Comparison of ENCODE assay signal across 1 cellular context in the genomic region with DNA sequence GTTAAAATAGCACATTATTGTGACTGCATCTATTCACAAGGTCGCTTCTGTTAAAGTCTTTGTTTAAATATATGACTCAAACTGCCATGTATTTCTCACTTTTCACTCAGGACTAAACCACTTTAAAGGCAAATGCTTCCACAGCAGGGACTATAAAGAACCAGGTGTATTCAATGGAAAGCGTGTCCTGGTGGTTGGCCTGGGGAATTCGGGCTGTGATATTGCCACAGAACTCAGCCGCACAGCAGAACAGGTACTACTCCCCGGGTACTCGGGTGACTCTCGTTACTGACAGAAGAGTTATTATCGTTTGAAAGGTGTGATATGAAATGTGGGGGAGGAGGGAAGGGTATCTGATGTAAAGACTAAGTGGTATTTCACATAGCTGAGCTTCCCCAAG.
TF ChIP-seq lines count a peak whose summit lies in the region.

No MANE protein-coding gene starts in this region.

TF ChIP-seq in WTC11, 78 proteins besides CTCF, POLR2A, EP300 and RAD21 (continued from another document):
- no peak for TF ChIP-seq ZNF425 (CRISPR knock-in tag; conservative IDR thresholded peaks at IDR 0.05)
- TF ChIP-seq ZBTB21 (CRISPR knock-in tag; IDR thresholded peaks at IDR 0.05; ENCODE audit: borderline replicate concordance), result no peak
- TF ChIP-seq ETV6 (CRISPR knock-in tag; IDR thresholded peaks at IDR 0.05), result no peak
- TF ChIP-seq CBFB (CRISPR knock-in tag; IDR thresholded peaks at IDR 0.05; ENCODE audit: low read depth), result no peak
- no peak for TF ChIP-seq ATF3 (CRISPR knock-in tag; conservative IDR thresholded peaks at IDR 0.05)
